In the genomic region with DNA sequence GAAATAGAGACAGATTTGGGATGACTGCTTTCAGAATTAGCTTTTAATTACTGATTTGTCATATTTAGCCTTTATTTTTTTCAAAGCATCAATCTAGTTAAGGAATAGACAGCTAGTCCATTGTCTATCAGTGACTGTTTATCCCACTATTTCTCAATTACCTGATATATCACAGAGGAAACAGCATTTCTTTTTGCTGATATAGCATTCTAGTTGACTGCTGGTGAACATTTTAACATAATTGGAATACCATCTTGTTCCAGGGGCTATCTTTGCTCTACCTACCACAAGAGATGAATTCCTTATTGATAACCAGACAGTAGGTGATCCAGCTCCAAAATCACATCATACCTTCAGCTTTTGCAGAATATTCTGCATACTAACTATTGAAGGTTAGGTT, we compare ENCODE assay signal across 34 cellular contexts.
DNase-seq lines count a peak whose midpoint lies in the region; ATAC-seq, FAIRE-seq and TF ChIP-seq lines count a peak whose summit lies in the region.
"Had no signal": no experiment of that assay in that cellular context is flagged by ENCODE, and none has a peak within 500 bp of the region (broad histone marks: within the 10 kb centered on the region; RNA-seq: fewer than 3 reads in every experiment).

No MANE protein-coding gene starts in this region.

- DNase-seq in HepG2 (ENCODE audit: low spot score) (no peak), right lobe of liver (no peak), A549 (ENCODE audit: low read depth in 1 of 2, low spot score in 1 of 2) (no peak), IMR-90 (no peak)
- DNase-seq in naive thymus-derived CD8-positive, alpha-beta T cell: no peak
- DNase-seq: 8988T; ACHN; AML-193; BE2C; C1 segment of cervical spinal cord; Caco-2; Calu3; CD4-positive, alpha-beta memory T cell; CD4-positive, alpha-beta T cell; CD4-positive, CD25-positive, alpha-beta regulatory T cell; CD8-positive, alpha-beta memory T cell; CD8-positive, alpha-beta T cell; COR-L47; DMS 273 treated with DMSO at 0.1 percent for 48 hours; DMS153; DMS53; DMS79; DMS79 treated with DMSO at 0.1 percent for 48 hours; DND-41; EL had no signal

- BruUV-seq in HepG2 (replicated peaks; lab: Mats Ljungman, UMichigan) (no TSS peak), IMR-90 (replicated peaks; lab: Mats Ljungman, UMichigan) (no TSS peak)

- no peak overlapping the region for H3K56ac ChIP-seq in IMR-90 (ENCODE audit: extremely low read depth, insufficient read depth, low read length)

- no peak overlapping the region for H3K9ac ChIP-seq in HepG2 (ENCODE audit: insufficient read depth, low read depth, low read length)
- H3K9ac ChIP-seq in IMR-90 (ENCODE audit: low read depth, low read length): no peak overlapping the region
- H3K9ac ChIP-seq: BLaER1; BLaER1 treated with 17β-estradiol and CSF1 and Interleukin-3, amounts not matched to agents 10 nM and 100 nM had no signal

- TF ChIP-seq EP300 in HepG2 (IDR thresholded peaks at IDR 0.05; ENCODE audit: low read depth in 2 of 2, low read length in 2 of 2) (no peak), HepG2 (CRISPR knock-in tag; IDR thresholded peaks at IDR 0.05; ENCODE audit: borderline replicate concordance) (no peak), A549 (IDR thresholded peaks at IDR 0.05) (no peak)

- no peak overlapping the region for H3K23ac ChIP-seq in IMR-90 (ENCODE audit: low read depth, low read length)

- intact Hi-C loops in HepG2 (cut with micrococcal nuclease; ENCODE audit: unreplicated experiment): no loop called here
- intact Hi-C loops in right lobe of liver (cut with DNase I): no loop called here
- intact Hi-C loops in IMR-90 (cut with micrococcal nuclease): no loop called here

- H3K36me3 ChIP-seq in HepG2 (replicated peaks in 1 of 2; ENCODE audit: control insufficient read depth in 1 of 2, insufficient read depth in 2 of 2, low read length in 2 of 2) (no peaks in the 10 kb centered on the region), right lobe of liver (no peaks in the 10 kb centered on the region), IMR-90 (ENCODE audit: control insufficient read depth, insufficient read depth, low read length) (no peaks in the 10 kb centered on the region)
- H3K36me3 ChIP-seq: BE2C; BLaER1; BLaER1 treated with 17β-estradiol and CSF1 and Interleukin-3, amounts not matched to agents 10 nM and 100 nM had no signal

- POLR2A ChIA-PET in HepG2 (lab: Yijun Ruan, JAX): no interaction called here
- POLR2A ChIA-PET in A549 (lab: Yijun Ruan, JAX): no interaction called here
- POLR2A ChIA-PET in IMR-90 (lab: Charles Lee; ENCODE audit: unreplicated experiment): no interaction called here
- POLR2A ChIA-PET in naive thymus-derived CD8-positive, alpha-beta T cell (lab: Charles Lee): no interaction called here

- peaks cover 0 to 5% (median 0%) of the 10 kb centered on the region in 3 donors for H3K36me3 Mint-ChIP-seq in naive thymus-derived CD8-positive, alpha-beta T cell
- H3K36me3 Mint-ChIP-seq: CD14-positive monocyte; CD4-positive, alpha-beta memory T cell; CD4-positive, CD25-positive, alpha-beta regulatory T cell; CD8-positive, alpha-beta memory T cell; CD8-positive, alpha-beta T cell had no signal

- no peak overlapping the region for H3K27ac Mint-ChIP-seq in naive thymus-derived CD8-positive, alpha-beta T cell
- H3K27ac Mint-ChIP-seq: B cell; CD14-positive monocyte; CD4-positive, alpha-beta T cell; CD4-positive, CD25-positive, alpha-beta regulatory T cell; CD8-positive, alpha-beta memory T cell; CD8-positive, alpha-beta T cell had no signal

- H4K20me1 ChIP-seq in HepG2 (ENCODE audit: insufficient read depth, low read length): no peaks in the 10 kb centered on the region
- no peaks in the 10 kb centered on the region for H4K20me1 ChIP-seq in IMR-90 (ENCODE audit: insufficient read depth, low read length)
- H4K20me1 ChIP-seq: BLaER1; BLaER1 treated with 17β-estradiol and CSF1 and Interleukin-3, amounts not matched to agents 10 nM and 100 nM had no signal

- H4K91ac ChIP-seq in IMR-90 (ENCODE audit: insufficient read depth, low read depth, low read length): no peak overlapping the region

- no peak overlapping the region for H2BK120ac ChIP-seq in IMR-90 (ENCODE audit: low read depth, low read length)

- no peak overlapping the region for H3K18ac ChIP-seq in IMR-90 (ENCODE audit: low read depth, low read length)

- H2BK15ac ChIP-seq in IMR-90 (ENCODE audit: low read depth, low read length): no peak overlapping the region

- H3K9me1 ChIP-seq in IMR-90 (ENCODE audit: insufficient read depth, low read length): no peaks in the 10 kb centered on the region

- no peaks in the 10 kb centered on the region for H3K4me1 Mint-ChIP-seq in naive thymus-derived CD8-positive, alpha-beta T cell
- H3K4me1 Mint-ChIP-seq: B cell; CD14-positive monocyte; CD4-positive, alpha-beta memory T cell; CD4-positive, CD25-positive, alpha-beta regulatory T cell; CD8-positive, alpha-beta memory T cell had no signal

- no peak for TF ChIP-seq CTCF in HepG2 (CRISPR knock-in tag; IDR thresholded peaks at IDR 0.05)
- TF ChIP-seq CTCF in right lobe of liver (IDR thresholded peaks at IDR 0.05): no peak
- TF ChIP-seq CTCF in A549 (IDR thresholded peaks at IDR 0.05): no peak
- TF ChIP-seq CTCF in IMR-90 (conservative IDR thresholded peaks at IDR 0.05; ENCODE audit: low read depth, low read length): no peak

- no peak overlapping the region for H3K27ac ChIP-seq in HepG2 (ENCODE audit: extremely low read length, insufficient read depth, low read length)
- no peak overlapping the region for H3K27ac ChIP-seq in right lobe of liver
- H3K27ac ChIP-seq in A549: no peak overlapping the region
- no peak overlapping the region for H3K27ac ChIP-seq in IMR-90 (ENCODE audit: insufficient read depth, low read length)
- H3K27ac ChIP-seq: 22Rv1; BLaER1; BLaER1 treated with 17β-estradiol and CSF1 and Interleukin-3, amounts not matched to agents 10 nM and 100 nM; C4-2B had no signal

- dilution Hi-C loops in IMR-90 (cut with HindIII; ENCODE audit: low sequenced_read_pairs, unreplicated experiment): no loop called here

- H2AK9ac ChIP-seq in IMR-90 (replicated peaks; ENCODE audit: low read depth, low read length, poor library complexity): no peak overlapping the region

- no peaks in the 10 kb centered on the region for H3K27me3 Mint-ChIP-seq in naive thymus-derived CD8-positive, alpha-beta T cell
- H3K27me3 Mint-ChIP-seq: B cell; CD4-positive, alpha-beta memory T cell; CD4-positive, alpha-beta T cell; CD4-positive, CD25-positive, alpha-beta regulatory T cell; CD8-positive, alpha-beta memory T cell had no signal

- H2BK5ac ChIP-seq in IMR-90 (ENCODE audit: low read depth, low read length, poor library complexity, severe bottlenecking): no peak overlapping the region

- no peak overlapping the region for H3K4me3 Mint-ChIP-seq in naive thymus-derived CD8-positive, alpha-beta T cell
- H3K4me3 Mint-ChIP-seq: B cell; CD14-positive monocyte; CD4-positive, alpha-beta memory T cell; CD4-positive, alpha-beta T cell; CD4-positive, CD25-positive, alpha-beta regulatory T cell; CD8-positive, alpha-beta memory T cell; CD8-positive, alpha-beta T cell had no signal

- no peak overlapping the region for H3K4ac ChIP-seq in IMR-90 (ENCODE audit: low read depth, low read length)

- no peak overlapping the region for H4K8ac ChIP-seq in IMR-90 (ENCODE audit: low read depth in 2 of 2, low read length in 2 of 2)

- H3K4me2 ChIP-seq in HepG2 (ENCODE audit: low read depth, low read length) (no peak overlapping the region), A549 (no peak overlapping the region), IMR-90 (ENCODE audit: low read depth, low read length) (no peak overlapping the region)
- H3K4me2 ChIP-seq: BLaER1; BLaER1 treated with 17β-estradiol and CSF1 and Interleukin-3, amounts not matched to agents 10 nM and 100 nM had no signal

- H3K9me3 ChIP-seq in HepG2 (ENCODE audit: low read length): peaks cover 74% of the 10 kb centered on the region
- H3K9me3 ChIP-seq in right lobe of liver: no peaks in the 10 kb centered on the region
- no peaks in the 10 kb centered on the region for H3K9me3 ChIP-seq in A549
- peaks cover 7% of the 10 kb centered on the region for H3K9me3 ChIP-seq in IMR-90 (ENCODE audit: control insufficient read depth, insufficient read depth, low read length)
- H3K9me3 ChIP-seq: BE2C, BLaER1, Caco-2 had no signal

- TF ChIP-seq POLR2A in HepG2 (IDR thresholded peaks at IDR 0.05; ENCODE audit: insufficient read depth in 1 of 2, low read depth in 2 of 2, low read length in 2 of 2) (no peak), right lobe of liver (IDR thresholded peaks at IDR 0.05) (no peak), A549 (IDR thresholded peaks at IDR 0.05; ENCODE audit: low read length) (no peak), IMR-90 (IDR thresholded peaks at IDR 0.05; ENCODE audit: low read depth, low read length) (no peak)

- H4K5ac ChIP-seq in IMR-90 (ENCODE audit: low read depth, low read length): no peak overlapping the region

- in situ Hi-C loops in HepG2 (cut with HindIII; ENCODE audit: extremely low pct_ligation_motif_present, low pct_unique_long_range_greater_than_20kb) (no loop called here), IMR-90 (cut with MboI; ENCODE audit: low sequenced_read_pairs) (no loop called here)

- no peaks in the 10 kb centered on the region for H3K4me1 ChIP-seq in HepG2 (ENCODE audit: insufficient read depth, low read length)
- no peaks in the 10 kb centered on the region for H3K4me1 ChIP-seq in right lobe of liver
- H3K4me1 ChIP-seq in A549: no peaks in the 10 kb centered on the region
- no peaks in the 10 kb centered on the region for H3K4me1 ChIP-seq in IMR-90 (ENCODE audit: control insufficient read depth, insufficient read depth, low read length)
- H3K4me1 ChIP-seq: BE2C; BLaER1; BLaER1 treated with 17β-estradiol and CSF1 and Interleukin-3, amounts not matched to agents 10 nM and 100 nM; Caco-2 had no signal

- no peaks in the 10 kb centered on the region for H3K79me1 ChIP-seq in IMR-90 (ENCODE audit: low read depth in 1 of 2, low read length in 2 of 2)

- CTCF ChIA-PET in HepG2 (lab: Yijun Ruan, JAX; ENCODE audit: low intra/inter-chr PET ratio, low total read pairs): no interaction called here
- CTCF ChIA-PET in A549 (lab: Yijun Ruan, JAX): no interaction called here
- CTCF ChIA-PET in IMR-90 (lab: Yijun Ruan, JAX): no interaction called here

- no peak overlapping the region for H3K14ac ChIP-seq in IMR-90 (replicated peaks; ENCODE audit: low read depth, low read length)

- no peaks in the 10 kb centered on the region for H3K27me3 ChIP-seq in HepG2 (ENCODE audit: control insufficient read depth in 1 of 2, insufficient read depth in 2 of 2, low read length in 2 of 2)
- no peaks in the 10 kb centered on the region for H3K27me3 ChIP-seq in right lobe of liver
- no peaks in the 10 kb centered on the region for H3K27me3 ChIP-seq in IMR-90 (ENCODE audit: control insufficient read depth, insufficient read depth, low read length)
- H3K27me3 ChIP-seq: BE2C; BLaER1; BLaER1 treated with 17β-estradiol and CSF1 and Interleukin-3, amounts not matched to agents 10 nM and 100 nM had no signal

- no peak overlapping the region for H2AK5ac ChIP-seq in IMR-90 (ENCODE audit: low read depth, low read length)

- FAIRE-seq in HepG2 (lab: Jason Lieb, UNC): no peak
- no peak for FAIRE-seq in A549 (lab: Jason Lieb, UNC)
- FAIRE-seq: A204.1, D721Med had no signal

- TF ChIP-seq RAD21 in HepG2 (CRISPR knock-in tag; IDR thresholded peaks at IDR 0.05) (no peak), A549 (conservative IDR thresholded peaks at IDR 0.05 in 1 of 2, IDR thresholded peaks at IDR 0.05 in 1 of 2) (no peak), IMR-90 (IDR thresholded peaks at IDR 0.05; ENCODE audit: low read length) (no peak)

- H3K4me3 ChIP-seq in HepG2 (replicated peaks in 1 of 3; ENCODE audit: insufficient read depth in 1 of 3, low read depth in 2 of 3, low read length in 3 of 3) (no peak overlapping the region), right lobe of liver (no peak overlapping the region), A549 (no peak overlapping the region), IMR-90 (ENCODE audit: insufficient read depth, low read depth, low read length) (no peak overlapping the region)
- H3K4me3 ChIP-seq: BLaER1; BLaER1 treated with 17β-estradiol and CSF1 and Interleukin-3, amounts not matched to agents 10 nM and 100 nM had no signal

- no peak for ATAC-seq in HepG2
- no peak for ATAC-seq in right lobe of liver
- no peak for ATAC-seq in A549
- no peak for ATAC-seq in IMR-90 (ENCODE audit: low read depth)
- ATAC-seq in naive thymus-derived CD8-positive, alpha-beta T cell: no peak
- ATAC-seq in HG03460 (IDR thresholded peaks at IDR 0.05; ENCODE audit: unreplicated experiment): no peak
- ATAC-seq: CD8-positive, alpha-beta T cell had no signal

- no peak overlapping the region for H2BK20ac ChIP-seq in IMR-90 (ENCODE audit: low read depth, low read length)

- no peak overlapping the region for H2AFZ ChIP-seq in HepG2 (ENCODE audit: low read length)
- H2AFZ ChIP-seq in IMR-90 (replicated peaks; ENCODE audit: low read length, poor library complexity): no peak overlapping the region

- H3K79me2 ChIP-seq in HepG2 (ENCODE audit: insufficient read depth, low read length): no peaks in the 10 kb centered on the region

- H3K9me3 Mint-ChIP-seq in naive thymus-derived CD8-positive, alpha-beta T cell: peaks cover 0 to 28% (median 5%) of the 10 kb centered on the region in 9 donors

Comparison
In these comparisons a context has a peak if more than half of its experiments do, and no peak if none do; other contexts are left out.
1. Of the 38 proteins assayed by ChIP-seq in both HepG2 and A549: peak only in HepG2: none; only in A549: none; in both: MAFK; in neither: 37.